In the genomic region with DNA sequence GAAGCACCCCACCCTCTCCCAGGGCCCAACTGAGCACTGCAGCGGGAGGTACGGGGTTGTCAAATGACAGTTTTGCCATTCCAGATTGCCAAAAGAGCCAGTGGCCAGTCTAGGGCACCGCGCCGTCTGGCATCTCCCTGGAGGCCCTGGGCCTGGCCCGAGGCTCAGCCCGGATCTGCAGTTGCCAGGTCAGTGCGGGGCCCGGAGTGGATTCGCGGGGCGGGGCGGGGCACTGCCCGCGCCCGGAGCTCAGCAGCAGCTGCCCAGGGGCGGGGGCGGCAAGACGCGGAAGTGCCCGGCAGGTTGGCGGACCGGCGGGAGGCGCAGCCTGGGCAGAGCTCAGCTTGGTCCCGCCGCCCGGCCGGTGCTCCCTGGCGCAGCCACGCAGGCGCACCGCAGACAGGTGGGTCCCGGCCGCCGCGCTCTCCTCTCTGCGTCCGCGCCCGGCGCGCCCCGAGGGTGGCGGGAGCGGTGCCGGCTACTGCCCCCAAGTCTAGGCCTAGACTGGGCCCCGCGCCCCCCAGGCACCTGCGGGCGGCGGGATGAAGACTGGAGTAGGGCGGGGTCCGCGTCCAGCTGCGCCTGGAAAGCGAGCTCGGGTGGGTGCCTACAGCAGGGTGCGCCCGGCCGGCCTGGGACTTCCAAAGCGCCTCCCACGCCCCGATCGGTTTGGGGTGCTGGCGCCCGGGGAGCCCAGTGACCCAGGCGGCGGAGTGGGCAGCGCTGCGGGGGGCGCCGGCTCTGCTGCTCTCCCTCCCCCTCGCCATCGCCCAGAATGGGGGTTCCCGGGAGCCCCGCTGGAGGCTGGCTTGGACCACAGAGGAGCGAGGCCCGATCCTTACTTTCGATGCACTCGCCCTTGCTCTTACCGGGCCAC, we compare ENCODE assay signal across 8 cellular contexts. TPM values are rescaled to one million over a fixed set of nuclear protein-coding genes. Genes with fewer than 3 reads are reported as not detected.
DNase-seq lines count a peak whose midpoint lies in the region; ATAC-seq and TF ChIP-seq lines count a peak whose summit lies in the region.

A gene with protein sequence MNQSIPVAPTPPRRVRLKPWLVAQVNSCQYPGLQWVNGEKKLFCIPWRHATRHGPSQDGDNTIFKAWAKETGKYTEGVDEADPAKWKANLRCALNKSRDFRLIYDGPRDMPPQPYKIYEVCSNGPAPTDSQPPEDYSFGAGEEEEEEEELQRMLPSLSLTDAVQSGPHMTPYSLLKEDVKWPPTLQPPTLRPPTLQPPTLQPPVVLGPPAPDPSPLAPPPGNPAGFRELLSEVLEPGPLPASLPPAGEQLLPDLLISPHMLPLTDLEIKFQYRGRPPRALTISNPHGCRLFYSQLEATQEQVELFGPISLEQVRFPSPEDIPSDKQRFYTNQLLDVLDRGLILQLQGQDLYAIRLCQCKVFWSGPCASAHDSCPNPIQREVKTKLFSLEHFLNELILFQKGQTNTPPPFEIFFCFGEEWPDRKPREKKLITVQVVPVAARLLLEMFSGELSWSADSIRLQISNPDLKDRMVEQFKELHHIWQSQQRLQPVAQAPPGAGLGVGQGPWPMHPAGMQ (plus strand): TSS at position 281 of the 877 bp plus-strand sequence. CDS start 4,155 bp downstream, outside the sequence.

- DNase-seq in AG04450 (ENCODE audit: low read depth, low spot score) (no peak), GM12865 (ENCODE audit: low read depth) (peak; percentile 84), NCI-H2196 treated with DMSO at 0.1 percent for 48 hours (lab: John Stamatoyannopoulos, UW; ENCODE audit: unreplicated experiment) (peak; percentile 41), astrocyte of the spinal cord (ENCODE audit: low read depth, low spot score) (no peak), islet precursor cell (peak; percentile 70), smooth muscle cell (lab: John Stamatoyannopoulos, UW; ENCODE audit: unreplicated experiment) (no peak), OCI-M2 (lab: John Stamatoyannopoulos, UW; ENCODE audit: unreplicated experiment) (no peak)

- no peaks in the 10 kb centered on the region for H4K20me1 ChIP-seq in smooth muscle cell (ENCODE audit: low read depth)

- H3K27ac ChIP-seq in AG04450 (ENCODE audit: low read depth, low read length) (no peak within 1 kb of the TSS), smooth muscle cell (ENCODE audit: low read depth) (no peak within 1 kb of the TSS)

- no peaks in the 10 kb centered on the region for H3K36me3 ChIP-seq in smooth muscle cell (ENCODE audit: low read depth)

- WGBS in smooth muscle cell (ENCODE audit: low lambda C conversion rate): 5% methylated on average over 63 of the region's 82 CpGs

- H3K4me2 ChIP-seq in smooth muscle cell: peak within 1 kb of the TSS; percentile 96

- POLR2A ChIA-PET in AG04450 (lab: Yijun Ruan, JAX): no interaction called here

- H3F3A ChIP-seq in smooth muscle cell (ENCODE audit: low read depth): no peaks in the 10 kb centered on the region

- no peak for TF ChIP-seq CTCF in AG04450 (IDR thresholded peaks at IDR 0.05; ENCODE audit: low read depth, low read length)
- no peak for TF ChIP-seq CTCF in GM12865 (IDR thresholded peaks at IDR 0.05; ENCODE audit: insufficient read depth, low read depth, low read length, missing control alignments)
- no peak for TF ChIP-seq CTCF in astrocyte of the spinal cord (IDR thresholded peaks at IDR 0.05; ENCODE audit: low read depth, low read length)
- TF ChIP-seq CTCF in smooth muscle cell (IDR thresholded peaks at IDR 0.05; ENCODE audit: borderline replicate concordance, insufficient read depth, poor library complexity, severe bottlenecking): no peak

- H3K4me3 ChIP-seq in AG04450 (ENCODE audit: low read depth, low read length): peak within 1 kb of the TSS; percentile 42
- peak within 1 kb of the TSS; percentile 83 for H3K4me3 ChIP-seq in GM12865 (ENCODE audit: low read depth, low read length)
- H3K4me3 ChIP-seq in astrocyte of the spinal cord (ENCODE audit: low read depth, low read length): peak within 1 kb of the TSS; percentile 29
- H3K4me3 ChIP-seq in smooth muscle cell: peak within 1 kb of the TSS; percentile 50

- no peaks in the 10 kb centered on the region; the same call in 1 of the 2 replicates for H3K9me3 ChIP-seq in AG04450 (ENCODE audit: control insufficient read depth, insufficient read depth, low read length)
- no peaks in the 10 kb centered on the region for H3K9me3 ChIP-seq in smooth muscle cell (replicated peaks; ENCODE audit: low read depth)

- H2AFZ ChIP-seq in smooth muscle cell (ENCODE audit: low read depth): peak within 1 kb of the TSS; percentile 37

- H3K27me3 ChIP-seq in AG04450 (ENCODE audit: control insufficient read depth, insufficient read depth, low read length) (peaks cover 66% of the 10 kb centered on the region), smooth muscle cell (ENCODE audit: low read depth) (peaks cover 73% of the 10 kb centered on the region)

- CTCF ChIA-PET in AG04450 (lab: Charles Lee): interaction anchor here (1.5 kb wide), 1 partner anchor 154 kb away, joined by 4 read pairs; no protein-coding TSS in a partner anchor

- in situ Hi-C loops in astrocyte of the spinal cord (cut with HindIII; ENCODE audit: low sequenced_read_pairs): no loop called here

- no peaks in the 10 kb centered on the region for H3K79me2 ChIP-seq in smooth muscle cell (ENCODE audit: low read depth)

- no peaks in the 10 kb centered on the region for H3K4me1 ChIP-seq in smooth muscle cell (ENCODE audit: low read depth)

- ATAC-seq in HG02981 (IDR thresholded peaks at IDR 0.05; ENCODE audit: unreplicated experiment): no peak

- H3K9ac ChIP-seq in smooth muscle cell (ENCODE audit: low read depth): no peak within 1 kb of the TSS

RNA-seq across cellular contexts. Expression of the gene that starts here (rescaled TPM):
- polyA plus RNA-seq in AG04450 (2011; rRNA removed) (0.04 and 0.06 TPM in 2 replicates), smooth muscle cell (0.35 TPM in 1 of 2 replicates, not detected in the other)
- polyA minus RNA-seq in AG04450 (2011; rRNA and poly(A)+ RNA removed): not detected in 2 replicates
- 0.76 and 1.2 TPM in 2 replicates for total RNA-seq in smooth muscle cell

Comparison
In these comparisons a context has a peak if more than half of its experiments do, and no peak if none do; other contexts are left out.
1. DNase-seq: peak in GM12865 (single experiment), NCI-H2196 treated with DMSO at 0.1 percent for 48 hours (single experiment) and islet precursor cell (single experiment); none in AG04450 (single experiment), astrocyte of the spinal cord (single experiment), smooth muscle cell (single experiment) and OCI-M2 (single experiment).
2. H3K4me3 ChIP-seq: peak in every context shown above with its lines; median percentile 83 in GM12865; 50 in smooth muscle cell; 42 in AG04450; 29 in astrocyte of the spinal cord.